2 cellular contexts compared by ENCODE assay signal in genomic region chr18:50748243-50749229, GRCh38.
TF ChIP-seq lines count a peak whose summit lies in the region.

No MANE protein-coding gene starts in this region.

TF ChIP-seq in HCT116, 20 proteins besides CTCF, POLR2A, EP300 and RAD21:
- TF ChIP-seq SRF (IDR thresholded peaks at IDR 0.05; ENCODE audit: low read depth) (no peak), TCF7L2 (IDR thresholded peaks at IDR 0.05; ENCODE audit: borderline replicate concordance, extremely low read depth, insufficient read depth, insufficient read length) (peak; percentile 65), ZFX (IDR thresholded peaks at IDR 0.05) (no peak), EZH2 (IDR thresholded peaks at IDR 0.05) (no peak), CEBPB (IDR thresholded peaks at IDR 0.05; ENCODE audit: low read depth) (no peak), ZNF274 (IDR thresholded peaks at IDR 0.05; ENCODE audit: low read depth, low read length) (no peak), CBX3 (IDR thresholded peaks at IDR 0.05; ENCODE audit: low read depth) (no peak), SP1 (IDR thresholded peaks at IDR 0.05; ENCODE audit: low read depth) (no peak)

TF ChIP-seq in H1, 55 proteins besides CTCF, POLR2A, EP300 and RAD21:
- TF ChIP-seq YY1 (IDR thresholded peaks at IDR 0.05; ENCODE audit: low read depth, low read length) = peak; percentile 76; the same call in 1 of the 2 replicates
- TF ChIP-seq FOSL1 (IDR thresholded peaks at IDR 0.05; ENCODE audit: insufficient read depth, low read depth, low read length) = no peak
